ENCODE assay signal across 11 cellular contexts in genomic region chr7:93115796-93116195, GRCh38. TPM values are rescaled to one million over a fixed set of nuclear protein-coding genes. Genes with fewer than 3 reads are reported as not detected.
DNase-seq lines count a peak whose midpoint lies in the region; FAIRE-seq and TF ChIP-seq lines count a peak whose summit lies in the region.
"Had no signal": no experiment of that assay in that cellular context is flagged by ENCODE, and none has a peak within 500 bp of the region (broad histone marks: within the 10 kb centered on the region; RNA-seq: fewer than 3 reads in every experiment).

No MANE protein-coding gene starts in this region.

- H3K9me3 ChIP-seq in GM23248 (ENCODE audit: low read depth) (no peaks in the 10 kb centered on the region), adrenal gland (replicated peaks in 1 of 3) (no peaks in the 10 kb centered on the region)

- peaks cover 43% of the 10 kb centered on the region for H3K79me2 ChIP-seq in ACC112 (ENCODE audit: control insufficient read depth, insufficient read depth, low read length, unreplicated experiment)
- H3K79me2 ChIP-seq in GM23248 (ENCODE audit: insufficient read depth), result peaks cover 66% of the 10 kb centered on the region

- peak overlapping the region; percentile 72 for H3K9ac ChIP-seq in GM23248

- H3K27ac Mint-ChIP-seq in activated CD4-positive, alpha-beta memory T cell treated with anti-CD3 and anti-CD28 coated beads, Interleukin-2, amount 10 ng/mL, durations not matched to agents 7 days and 5 days, result peak overlapping the region; percentile 93
- H3K27ac Mint-ChIP-seq: GM23338 had no signal

- intact Hi-C loops in adrenal gland (cut with DNase I), result no loop called here

- H3K4me3 ChIP-seq in ACC112 (ENCODE audit: low read depth, low read length) (peak overlapping the region; percentile 83), GM23248 (peak overlapping the region; percentile 78), adrenal gland (peak overlapping the region in 1 of 4 donors; percentile 60)
- H3K4me3 ChIP-seq: GM23338 had no signal

- H4K20me1 ChIP-seq in GM23248 (ENCODE audit: insufficient read depth), result no peaks in the 10 kb centered on the region

- H3K36me3 Mint-ChIP-seq in activated CD4-positive, alpha-beta memory T cell treated with anti-CD3 and anti-CD28 coated beads, Interleukin-2, amount 10 ng/mL, durations not matched to agents 7 days and 5 days (ENCODE audit: low read depth), result peaks cover 88% of the 10 kb centered on the region

- no peak for FAIRE-seq in HTR-8/SVneo (lab: Jason Lieb, UNC)

- H3K4me1 Mint-ChIP-seq in activated CD4-positive, alpha-beta memory T cell treated with anti-CD3 and anti-CD28 coated beads, Interleukin-2, amount 10 ng/mL, durations not matched to agents 7 days and 5 days, result peaks cover 71% of the 10 kb centered on the region
- H3K4me1 Mint-ChIP-seq: GM23338 had no signal

- no peak for TF ChIP-seq POLR2A in adrenal gland (IDR thresholded peaks at IDR 0.05)

- peaks cover 34% of the 10 kb centered on the region for H3K9me3 Mint-ChIP-seq in activated CD4-positive, alpha-beta memory T cell treated with anti-CD3 and anti-CD28 coated beads, Interleukin-2, amount 10 ng/mL, durations not matched to agents 7 days and 5 days

- peaks cover 17% of the 10 kb centered on the region for H3K36me3 ChIP-seq in ACC112 (ENCODE audit: insufficient read depth, low read length)
- H3K36me3 ChIP-seq in GM23248 (ENCODE audit: low read depth), result no peaks in the 10 kb centered on the region
- H3K36me3 ChIP-seq in adrenal gland (replicated peaks in 1 of 2), result no peaks in the 10 kb centered on the region

- no peak for TF ChIP-seq CTCF in adrenal gland (IDR thresholded peaks at IDR 0.05)

- H3K27me3 Mint-ChIP-seq in activated CD4-positive, alpha-beta memory T cell treated with anti-CD3 and anti-CD28 coated beads, Interleukin-2, amount 10 ng/mL, durations not matched to agents 7 days and 5 days, result no peaks in the 10 kb centered on the region

- peak overlapping the region; percentile 85 for H3K4me2 ChIP-seq in GM23248 (ENCODE audit: unreplicated experiment)
- H3K4me2 ChIP-seq: GM23338 had no signal

- H3K27ac ChIP-seq in ACC112 (ENCODE audit: low read depth, low read length) (peak overlapping the region; percentile 87), GM23248 (peak overlapping the region; percentile 92), adrenal gland (no peak overlapping the region)
- H3K27ac ChIP-seq: sigmoid colon, upper lobe of left lung had no signal

- CTCF ChIA-PET in activated CD4-positive, alpha-beta memory T cell treated with anti-CD3 and anti-CD28 coated beads, Interleukin-2, amount 10 ng/mL, durations not matched to agents 7 days and 5 days (lab: Charles Lee), result no interaction called here

- H3F3A ChIP-seq in GM23248 (ENCODE audit: insufficient read depth), result peaks cover 47% of the 10 kb centered on the region

- POLR2A ChIA-PET in activated CD4-positive, alpha-beta memory T cell treated with anti-CD3 and anti-CD28 coated beads, Interleukin-2, amount 10 ng/mL, durations not matched to agents 7 days and 5 days (lab: Charles Lee), result interaction anchor here (1.5 to 3.2 kb wide), 4 partner anchors 31 to 303 kb away, joined by 3 to 46 read pairs (median 14); partner anchors contain the start of genes SAMD9L and VPS50

- in situ Hi-C loops in GM23248 (cut with MboI), result no loop called here

- H3K27me3 ChIP-seq in ACC112 (ENCODE audit: insufficient read depth, low read length), result no peaks in the 10 kb centered on the region
- no peaks in the 10 kb centered on the region for H3K27me3 ChIP-seq in GM23248 (replicated peaks; ENCODE audit: insufficient read depth)
- no peaks in the 10 kb centered on the region for H3K27me3 ChIP-seq in adrenal gland
- H3K27me3 ChIP-seq: sigmoid colon, upper lobe of left lung had no signal

- peak overlapping the region; percentile 98 for H3K4me3 Mint-ChIP-seq in activated CD4-positive, alpha-beta memory T cell treated with anti-CD3 and anti-CD28 coated beads, Interleukin-2, amount 10 ng/mL, durations not matched to agents 7 days and 5 days
- H3K4me3 Mint-ChIP-seq: GM23338 had no signal

- WGBS in GM23248 (ENCODE audit: low coverage in 1 of 2, low lambda C conversion rate in 2 of 2, missing lambda C conversion rate in 2 of 2), 2 experiments, result 32 to 46% methylated on average over 7 of the region's 7 CpGs
- 91 to 92% (median 91%) methylated on average over 7 of the region's 7 CpGs for WGBS in adrenal gland, 4 donors

- peaks cover 10% of the 10 kb centered on the region for H3K4me1 ChIP-seq in ACC112 (ENCODE audit: control insufficient read depth, insufficient read depth, low read length, unreplicated experiment)
- peaks cover 46% of the 10 kb centered on the region for H3K4me1 ChIP-seq in GM23248 (ENCODE audit: insufficient read depth)
- peaks cover 6 to 21% of the 10 kb centered on the region in 2 donors for H3K4me1 ChIP-seq in adrenal gland (replicated peaks in 1 of 2)

- H3K9me2 ChIP-seq in GM23248 (ENCODE audit: insufficient read depth), result no peaks in the 10 kb centered on the region

- DNase-seq in GM23248, result peak; percentile 93
- DNase-seq in activated CD4-positive, alpha-beta memory T cell treated with anti-CD3 and anti-CD28 coated beads, Interleukin-2, amount 10 ng/mL, durations not matched to agents 7 days and 5 days, result no peak
- peak; percentile 66 for DNase-seq in fibroblast of peridontal ligament (ENCODE audit: extremely low read depth)
- DNase-seq in HTR-8/SVneo (ENCODE audit: insufficient read length, low spot score), result no peak
- DNase-seq in adrenal gland, result no peak
- no peak for DNase-seq in NCI-H2029 treated with DMSO at 0.1 percent for 48 hours (lab: John Stamatoyannopoulos, UW)
- no peak for DNase-seq in middle frontal gyrus (ENCODE audit: extremely low spot score, low spot score)
- DNase-seq: sigmoid colon, upper lobe of left lung had no signal

- H2AFZ ChIP-seq in ACC112 (ENCODE audit: low read length, unreplicated experiment) (peak overlapping the region; percentile 26), GM23248 (peak overlapping the region; percentile 49)
- H2AFZ ChIP-seq: GM23338 had no signal

RNA-seq across cellular contexts. Expression of gene SAMD9, which starts 2.0 kb away (rescaled TPM):
- 26.2 and 31.2 TPM in 2 replicates for total RNA-seq in GM23248 (2014; rRNA removed; shearing (Covaris generic))
- polyA plus RNA-seq in GM23248 (2016; fragmentation: Nextera tagmentation; extraction: Ambion mirVana), result 14.1 and 15.3 TPM in 2 replicates
- total RNA-seq in activated CD4-positive, alpha-beta memory T cell treated with anti-CD3 and anti-CD28 coated beads, Interleukin-2, amount 10 ng/mL, durations not matched to agents 7 days and 5 days, result 10 to 100 TPM; 92.0 to 94.9 TPM
- 10 to 100 TPM in 4 of 8 donors, 1 to 10 TPM in 4; 3.1 to 13.8 (median 9.2) TPM for total RNA-seq in adrenal gland
- polyA plus RNA-seq in adrenal gland, result 10 to 100 TPM in 1 of 3 donors, 1 to 10 TPM in 2; 1.7 to 11.8 (median 2.9) TPM
- polyA plus RNA-seq: GM23338 had no signal

RNA-seq across cellular contexts. Expression of gene SAMD9L, which starts 32.4 kb away (rescaled TPM):
- total RNA-seq in GM23248 (2014; rRNA removed; shearing (Covaris generic)), result 11.0 and 17.0 TPM in 2 replicates
- polyA plus RNA-seq in GM23248 (2016; fragmentation: Nextera tagmentation; extraction: Ambion mirVana) (18.5 and 19.9 TPM in 2 replicates), adrenal gland (10 to 100 TPM in 1 of 3 donors, 1 to 10 TPM in 2; 4.9 to 12.6 (median 9.3) TPM)
- 100 to 1,000 TPM; 181 to 184 TPM for total RNA-seq in activated CD4-positive, alpha-beta memory T cell treated with anti-CD3 and anti-CD28 coated beads, Interleukin-2, amount 10 ng/mL, durations not matched to agents 7 days and 5 days
- 10 to 100 TPM in 5 of 8 donors, 1 to 10 TPM in 3; 4.5 to 28.0 (median 11.7) TPM for total RNA-seq in adrenal gland
- total RNA-seq: GM23338 had no signal
- polyA plus RNA-seq: GM23338 had no signal

Comparison
In these comparisons a context has a peak if more than half of its experiments do, and no peak if none do; other contexts are left out.
1. H3K27ac ChIP-seq: peak in ACC112 (single experiment) and GM23248 (single experiment); none in adrenal gland (0 of 5).
2. DNase-seq: peak in GM23248 (single experiment) and fibroblast of peridontal ligament (single experiment); none in activated CD4-positive, alpha-beta memory T cell treated with anti-CD3 and anti-CD28 coated beads, Interleukin-2, amount 10 ng/mL, durations not matched to agents 7 days and 5 days (single experiment), HTR-8/SVneo (single experiment), adrenal gland (0 of 7), NCI-H2029 treated with DMSO at 0.1 percent for 48 hours (single experiment) and middle frontal gyrus (single experiment).
3. RNA of gene SAMD9L, which starts 32.4 kb away (total RNA-seq): 181 to 184 TPM in activated CD4-positive, alpha-beta memory T cell treated with anti-CD3 and anti-CD28 coated beads, Interleukin-2, amount 10 ng/mL, durations not matched to agents 7 days and 5 days; 11.0 to 17.0 TPM in GM23248 and 4.5 to 28.0 TPM in adrenal gland; every median in the first group is over 4 times any median in the second.